ENCODE assay signal across 8 cellular contexts in genomic region chr5:14869286-14870164, GRCh38. TPM values are rescaled to one million over a fixed set of nuclear protein-coding genes. Genes with fewer than 3 reads are reported as not detected.
DNase-seq lines count a peak whose midpoint lies in the region; ATAC-seq and TF ChIP-seq lines count a peak whose summit lies in the region.

No MANE protein-coding gene starts in this region.

- no peak overlapping the region for H2AFZ ChIP-seq in Karpas-422 (ENCODE audit: low read length)

- ATAC-seq in gastrocnemius medialis (peak; percentile 15 to 43), GM21367 (IDR thresholded peaks at IDR 0.05; ENCODE audit: unreplicated experiment) (no peak), HG02870 (IDR thresholded peaks at IDR 0.05; ENCODE audit: unreplicated experiment) (no peak)

- H3K27me3 Mint-ChIP-seq in T-helper 1 cell treated with Interleukin-12 subunit alpha and Interleukin-12 subunit beta and Interleukin-4 antibody, amounts not matched to agents 30 μg/mL and 1 μg/mL, for 36 hours (ENCODE audit: low read depth) = no peaks in the 10 kb centered on the region

- H3K36me3 ChIP-seq in gastrocnemius medialis = no peaks in the 10 kb centered on the region
- H3K36me3 ChIP-seq in Karpas-422 (ENCODE audit: insufficient read depth, low read length) = no peaks in the 10 kb centered on the region

- H3K9me3 ChIP-seq in gastrocnemius medialis (no peaks in the 10 kb centered on the region), Karpas-422 (ENCODE audit: low read length) (no peaks in the 10 kb centered on the region)

- H3K27ac Mint-ChIP-seq in T-helper 1 cell treated with Interleukin-12 subunit alpha and Interleukin-12 subunit beta and Interleukin-4 antibody, amounts not matched to agents 30 μg/mL and 1 μg/mL, for 36 hours = peak overlapping the region; percentile 72

- peaks cover 21% of the 10 kb centered on the region for H3K4me1 Mint-ChIP-seq in T-helper 1 cell treated with Interleukin-12 subunit alpha and Interleukin-12 subunit beta and Interleukin-4 antibody, amounts not matched to agents 30 μg/mL and 1 μg/mL, for 36 hours (ENCODE audit: low read depth)

- H3K27ac ChIP-seq in gastrocnemius medialis (peak overlapping the region; percentile 89 to 94 (median 92)), Karpas-422 (ENCODE audit: low read length) (no peak overlapping the region)

- peak; percentile 68 for DNase-seq in G401 (ENCODE audit: low spot score)
- DNase-seq in epithelial cell of esophagus (ENCODE audit: low read depth) = no peak
- DNase-seq in gastrocnemius medialis = no peak
- DNase-seq in Karpas-422 = no peak
- DNase-seq in NCI-H2107 (lab: John Stamatoyannopoulos, UW) = no peak

- peak overlapping the region; percentile 65 for H3K4me3 ChIP-seq in epithelial cell of esophagus (ENCODE audit: low read length)
- peak overlapping the region; percentile 69 to 88 (median 85) for H3K4me3 ChIP-seq in gastrocnemius medialis
- no peak overlapping the region for H3K4me3 ChIP-seq in Karpas-422 (ENCODE audit: low read length)

- H3K4me1 ChIP-seq in gastrocnemius medialis = peaks cover 19 to 31% of the 10 kb centered on the region in 2 donors
- peaks cover 21% of the 10 kb centered on the region for H3K4me1 ChIP-seq in Karpas-422 (ENCODE audit: low read length)

- H3K9me3 Mint-ChIP-seq in T-helper 1 cell treated with Interleukin-12 subunit alpha and Interleukin-12 subunit beta and Interleukin-4 antibody, amounts not matched to agents 30 μg/mL and 1 μg/mL, for 36 hours = no peaks in the 10 kb centered on the region

- no peaks in the 10 kb centered on the region for H3K9me2 ChIP-seq in Karpas-422 (replicated peaks; ENCODE audit: insufficient read depth, low read length)

- H3K9ac ChIP-seq in Karpas-422 (ENCODE audit: low read length) = no peak overlapping the region

- intact Hi-C loops in gastrocnemius medialis (cut with DNase I; ENCODE audit: low total_unique reads) = loop anchor here (2.0 to 5.0 kb wide), 2 partner anchors 115 to 182 kb away; no protein-coding TSS in a partner anchor

- in situ Hi-C loops in G401 (cut with HindIII; ENCODE audit: low sequenced_read_pairs) (no loop called here), gastrocnemius medialis (cut with MboI; ENCODE audit: low sequenced_read_pairs in 4 of 4) (loop anchor here in 3 of 4 donors (10.0 to 25.0 kb wide), 3 partner anchors 115 to 135 kb away; no protein-coding TSS in a partner anchor)

- H3K36me3 Mint-ChIP-seq in T-helper 1 cell treated with Interleukin-12 subunit alpha and Interleukin-12 subunit beta and Interleukin-4 antibody, amounts not matched to agents 30 μg/mL and 1 μg/mL, for 36 hours (ENCODE audit: low read depth) = no peaks in the 10 kb centered on the region

- peak overlapping the region; percentile 91 for H3K4me3 Mint-ChIP-seq in T-helper 1 cell treated with Interleukin-12 subunit alpha and Interleukin-12 subunit beta and Interleukin-4 antibody, amounts not matched to agents 30 μg/mL and 1 μg/mL, for 36 hours

- H3K4me2 ChIP-seq in Karpas-422 (ENCODE audit: low read depth, low read length, poor library complexity, severe bottlenecking) = no peak overlapping the region

- H4K20me1 ChIP-seq in Karpas-422 (ENCODE audit: insufficient read depth, low read depth, low read length) = no peaks in the 10 kb centered on the region

- H3K79me2 ChIP-seq in Karpas-422 (ENCODE audit: low read length) = no peaks in the 10 kb centered on the region

- H3K27me3 ChIP-seq in gastrocnemius medialis (no peaks in the 10 kb centered on the region), Karpas-422 (ENCODE audit: low read length) (no peaks in the 10 kb centered on the region)

- TF ChIP-seq POLR2A in gastrocnemius medialis (IDR thresholded peaks at IDR 0.05) = no peak

- TF ChIP-seq CTCF in epithelial cell of esophagus (IDR thresholded peaks at IDR 0.05; ENCODE audit: insufficient read depth, low read depth, low read length, missing control alignments) (no peak), gastrocnemius medialis (IDR thresholded peaks at IDR 0.05 in 4 of 5, conservative IDR thresholded peaks at IDR 0.05 in 1 of 5) (no peak)

RNA-seq across cellular contexts. Expression of gene ANKH, which starts 2.1 kb away (rescaled TPM):
- total RNA-seq in G401 (2014; rRNA removed; shearing (Covaris generic)) = 0.68 TPM in 1 of 2 replicates, not detected in the other
- total RNA-seq in gastrocnemius medialis = 10 to 100 TPM; 33.5 to 52.1 (median 36.0) TPM
- total RNA-seq in Karpas-422 (2014; rRNA removed; shearing (Covaris generic); ENCODE audit: low replicate concordance) = 0.40 and 0.75 TPM in 2 replicates

Comparison
In these comparisons a context has a peak if more than half of its experiments do, and no peak if none do; other contexts are left out.
1. ATAC-seq: peak in gastrocnemius medialis (2 of 2); none in GM21367 (single experiment) and HG02870 (single experiment).
2. RNA of gene ANKH, which starts 2.1 kb away (total RNA-seq): 33.5 to 52.1 TPM in gastrocnemius medialis; 0.40 to 0.75 TPM in Karpas-422 and 0.68 TPM in G401; every median in the first group is over 10 times any median in the second.